Comparison of ENCODE assay signal across 9 cellular contexts in the genomic region with DNA sequence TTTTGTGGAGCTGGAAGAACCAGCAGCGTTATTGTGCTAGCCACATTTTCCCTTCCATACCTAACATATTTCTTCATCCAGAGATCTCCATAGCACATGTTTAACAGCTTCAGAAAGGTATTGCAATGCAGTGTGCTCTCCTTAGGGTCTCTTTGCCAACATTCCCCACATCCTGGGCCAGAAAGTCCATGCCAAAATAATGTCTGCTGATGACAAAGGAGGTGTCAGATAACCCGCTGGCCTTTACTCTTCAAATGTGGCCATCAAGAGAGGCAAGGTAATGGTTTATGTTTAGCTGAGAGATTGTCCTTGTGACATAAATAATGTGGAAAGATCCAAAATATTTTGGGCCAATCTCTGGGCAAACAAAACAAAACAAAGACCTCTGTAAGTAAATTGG.
"Had no signal": no experiment of that assay in that cellular context is flagged by ENCODE, and none has a peak within 500 bp of the region (broad histone marks: within the 10 kb centered on the region; RNA-seq: fewer than 3 reads in every experiment).

No MANE protein-coding gene starts in this region.

- H3K27ac ChIP-seq: GM23248 had no signal

- H3K9me3 ChIP-seq: HAP-1 had no signal

- H3K4me1 ChIP-seq: HAP-1 had no signal

- H3K36me3 ChIP-seq: HAP-1 had no signal

- DNase-seq: GM23248, GOT3, H7, H9, HCEC 1CT, HFFc6 had no signal

- ATAC-seq: GM23338, HCT116 had no signal

- H3K4me3 ChIP-seq: GM23248, GM23338, HAP-1 had no signal
